In the genomic region with DNA sequence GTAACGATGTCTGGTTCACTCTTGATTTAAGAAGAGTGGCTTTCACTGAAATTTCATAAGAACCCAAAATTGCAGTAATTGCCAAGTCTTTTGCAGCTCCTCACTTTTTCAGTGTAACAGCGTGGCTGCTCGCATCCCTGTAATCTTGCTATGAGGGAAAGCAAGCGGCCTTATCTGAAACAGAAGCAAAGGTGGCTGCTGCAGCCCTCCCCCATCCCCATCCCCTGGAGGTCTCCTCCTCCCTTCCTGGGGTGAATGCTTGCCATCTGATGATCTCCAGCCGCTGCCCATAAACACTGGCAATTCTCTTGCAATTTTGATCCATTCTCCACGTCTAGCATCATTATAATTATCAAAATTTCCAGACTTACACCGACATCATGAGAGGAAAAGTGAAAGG, we compare ENCODE assay signal across 1 cellular context.
TF ChIP-seq lines count a peak whose summit lies in the region.

No MANE protein-coding gene starts in this region.

TF ChIP-seq in K562, 482 proteins besides CTCF, POLR2A, EP300 and RAD21 (continued from another document and continues in another):
- TF ChIP-seq, protein P1, sequence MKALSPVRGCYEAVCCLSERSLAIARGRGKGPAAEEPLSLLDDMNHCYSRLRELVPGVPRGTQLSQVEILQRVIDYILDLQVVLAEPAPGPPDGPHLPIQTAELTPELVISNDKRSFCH (CRISPR knock-in tag; IDR thresholded peaks at IDR 0.05): no peak
- TF ChIP-seq, protein P1 (tag; IDR thresholded peaks at IDR 0.05): no peak
- TF ChIP-seq, protein P2, sequence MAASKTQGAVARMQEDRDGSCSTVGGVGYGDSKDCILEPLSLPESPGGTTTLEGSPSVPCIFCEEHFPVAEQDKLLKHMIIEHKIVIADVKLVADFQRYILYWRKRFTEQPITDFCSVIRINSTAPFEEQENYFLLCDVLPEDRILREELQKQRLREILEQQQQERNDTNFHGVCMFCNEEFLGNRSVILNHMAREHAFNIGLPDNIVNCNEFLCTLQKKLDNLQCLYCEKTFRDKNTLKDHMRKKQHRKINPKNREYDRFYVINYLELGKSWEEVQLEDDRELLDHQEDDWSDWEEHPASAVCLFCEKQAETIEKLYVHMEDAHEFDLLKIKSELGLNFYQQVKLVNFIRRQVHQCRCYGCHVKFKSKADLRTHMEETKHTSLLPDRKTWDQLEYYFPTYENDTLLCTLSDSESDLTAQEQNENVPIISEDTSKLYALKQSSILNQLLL (CRISPR knock-in tag; IDR thresholded peaks at IDR 0.05; ENCODE audit: borderline replicate concordance): no peak
- TF ChIP-seq NR2F6 (CRISPR knock-in tag; IDR thresholded peaks at IDR 0.05) (no peak), RBM34 (IDR thresholded peaks at IDR 0.05; ENCODE audit: borderline replicate concordance, insufficient read depth, low read length) (no peak), CREM (IDR thresholded peaks at IDR 0.05; ENCODE audit: low read depth) (0 out of 2 replicates have a peak, but pooled peaks have one; percentile 8), ZNF224 (CRISPR knock-in tag; IDR thresholded peaks at IDR 0.05) (no peak), TCF7 (IDR thresholded peaks at IDR 0.05; ENCODE audit: borderline replicate concordance) (no peak), MAFG (tag; conservative IDR thresholded peaks at IDR 0.05) (no peak), RFX1 (IDR thresholded peaks at IDR 0.05) (no peak), CHD1 (IDR thresholded peaks at IDR 0.05; ENCODE audit: low read length) (no peak), HNRNPK (IDR thresholded peaks at IDR 0.05; ENCODE audit: low read depth, low read length, poor library complexity, severe bottlenecking) (no peak), ZNF282 (CRISPR knock-in tag; IDR thresholded peaks at IDR 0.05) (no peak), ZNF408 (CRISPR knock-in tag; IDR thresholded peaks at IDR 0.05; ENCODE audit: low read depth) (no peak), PTRF (tag; IDR thresholded peaks at IDR 0.05) (no peak), WHSC1 (IDR thresholded peaks at IDR 0.05; ENCODE audit: low read length) (no peak), ZNF780A (CRISPR knock-in tag; IDR thresholded peaks at IDR 0.05) (no peak), CC2D1A (IDR thresholded peaks at IDR 0.05) (no peak), ELF1 (tag; IDR thresholded peaks at IDR 0.05) (no peak), MTF1 (CRISPR knock-in tag; IDR thresholded peaks at IDR 0.05; ENCODE audit: borderline replicate concordance) (no peak), ZC3H4 (CRISPR knock-in tag; IDR thresholded peaks at IDR 0.05; ENCODE audit: borderline replicate concordance) (no peak), RUNX1 (IDR thresholded peaks at IDR 0.05; ENCODE audit: low read depth) (no peak), ZNF41 (CRISPR knock-in tag; conservative IDR thresholded peaks at IDR 0.05) (no peak), TAL1 (IDR thresholded peaks at IDR 0.05) (peak; percentile 54; the same call in 1 of the 2 replicates), SREBF1 (IDR thresholded peaks at IDR 0.05; ENCODE audit: borderline replicate concordance, low read depth, low read length) (no peak), IFI16 (CRISPR knock-in tag; IDR thresholded peaks at IDR 0.05) (no peak), CBFA2T3 (IDR thresholded peaks at IDR 0.05) (peak; percentile 82), SAP30 (IDR thresholded peaks at IDR 0.05; ENCODE audit: borderline replicate concordance, insufficient read depth, low read depth, low read length, poor library complexity, severe bottlenecking) (no peak), THRAP3 (IDR thresholded peaks at IDR 0.05; ENCODE audit: borderline replicate concordance) (no peak), TOE1 (IDR thresholded peaks at IDR 0.05; ENCODE audit: borderline replicate concordance) (no peak), TOE1 (CRISPR knock-in tag; IDR thresholded peaks at IDR 0.05; ENCODE audit: borderline replicate concordance, low read depth) (no peak), GTF2F1 (IDR thresholded peaks at IDR 0.05; ENCODE audit: low read depth, low read length) (no peak), ETV1 (tag; conservative IDR thresholded peaks at IDR 0.05; ENCODE audit: low read depth) (no peak), ZBTB17 (CRISPR knock-in tag; IDR thresholded peaks at IDR 0.05) (no peak), FOXJ3 (CRISPR knock-in tag; IDR thresholded peaks at IDR 0.05) (no peak), PYGO2 (tag; IDR thresholded peaks at IDR 0.05) (no peak), FUS (optimal IDR thresholded peaks at IDR 0.05; ENCODE audit: low read depth, low read length) (no peak), PML (IDR thresholded peaks at IDR 0.05; ENCODE audit: low read length) (no peak), MEIS2 (IDR thresholded peaks at IDR 0.05; ENCODE audit: partially characterized antibody) (no peak), RFX5 (IDR thresholded peaks at IDR 0.05; ENCODE audit: low read depth, low read length) (no peak), DIDO1 (tag; IDR thresholded peaks at IDR 0.05; ENCODE audit: low read depth) (no peak), ZNF3 (CRISPR knock-in tag; IDR thresholded peaks at IDR 0.05) (no peak), MAZ (CRISPR knock-in tag; conservative IDR thresholded peaks at IDR 0.05 in 1 of 2, IDR thresholded peaks at IDR 0.05 in 1 of 2) (no peak), ZBTB7A (IDR thresholded peaks at IDR 0.05; ENCODE audit: borderline replicate concordance, control insufficient read depth, low read depth, low read length) (no peak), KLF1 (tag; IDR thresholded peaks at IDR 0.05) (no peak), NFYB (IDR thresholded peaks at IDR 0.05; ENCODE audit: extremely low read depth, insufficient read length) (no peak), CCNT2 (IDR thresholded peaks at IDR 0.05; ENCODE audit: borderline replicate concordance, extremely low read depth, insufficient read length, low read depth, low read length) (peak; percentile 27)
- TF ChIP-seq, protein P3, sequence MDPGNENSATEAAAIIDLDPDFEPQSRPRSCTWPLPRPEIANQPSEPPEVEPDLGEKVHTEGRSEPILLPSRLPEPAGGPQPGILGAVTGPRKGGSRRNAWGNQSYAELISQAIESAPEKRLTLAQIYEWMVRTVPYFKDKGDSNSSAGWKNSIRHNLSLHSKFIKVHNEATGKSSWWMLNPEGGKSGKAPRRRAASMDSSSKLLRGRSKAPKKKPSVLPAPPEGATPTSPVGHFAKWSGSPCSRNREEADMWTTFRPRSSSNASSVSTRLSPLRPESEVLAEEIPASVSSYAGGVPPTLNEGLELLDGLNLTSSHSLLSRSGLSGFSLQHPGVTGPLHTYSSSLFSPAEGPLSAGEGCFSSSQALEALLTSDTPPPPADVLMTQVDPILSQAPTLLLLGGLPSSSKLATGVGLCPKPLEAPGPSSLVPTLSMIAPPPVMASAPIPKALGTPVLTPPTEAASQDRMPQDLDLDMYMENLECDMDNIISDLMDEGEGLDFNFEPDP (CRISPR knock-in tag; IDR thresholded peaks at IDR 0.05): no peak
- TF ChIP-seq, protein P4, sequence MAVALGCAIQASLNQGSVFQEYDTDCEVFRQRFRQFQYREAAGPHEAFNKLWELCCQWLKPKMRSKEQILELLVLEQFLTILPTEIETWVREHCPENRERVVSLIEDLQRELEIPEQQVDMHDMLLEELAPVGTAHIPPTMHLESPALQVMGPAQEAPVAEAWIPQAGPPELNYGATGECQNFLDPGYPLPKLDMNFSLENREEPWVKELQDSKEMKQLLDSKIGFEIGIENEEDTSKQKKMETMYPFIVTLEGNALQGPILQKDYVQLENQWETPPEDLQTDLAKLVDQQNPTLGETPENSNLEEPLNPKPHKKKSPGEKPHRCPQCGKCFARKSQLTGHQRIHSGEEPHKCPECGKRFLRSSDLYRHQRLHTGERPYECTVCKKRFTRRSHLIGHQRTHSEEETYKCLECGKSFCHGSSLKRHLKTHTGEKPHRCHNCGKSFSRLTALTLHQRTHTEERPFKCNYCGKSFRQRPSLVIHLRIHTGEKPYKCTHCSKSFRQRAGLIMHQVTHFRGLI (CRISPR knock-in tag; IDR thresholded peaks at IDR 0.05): no peak
- TF ChIP-seq, protein P5, sequence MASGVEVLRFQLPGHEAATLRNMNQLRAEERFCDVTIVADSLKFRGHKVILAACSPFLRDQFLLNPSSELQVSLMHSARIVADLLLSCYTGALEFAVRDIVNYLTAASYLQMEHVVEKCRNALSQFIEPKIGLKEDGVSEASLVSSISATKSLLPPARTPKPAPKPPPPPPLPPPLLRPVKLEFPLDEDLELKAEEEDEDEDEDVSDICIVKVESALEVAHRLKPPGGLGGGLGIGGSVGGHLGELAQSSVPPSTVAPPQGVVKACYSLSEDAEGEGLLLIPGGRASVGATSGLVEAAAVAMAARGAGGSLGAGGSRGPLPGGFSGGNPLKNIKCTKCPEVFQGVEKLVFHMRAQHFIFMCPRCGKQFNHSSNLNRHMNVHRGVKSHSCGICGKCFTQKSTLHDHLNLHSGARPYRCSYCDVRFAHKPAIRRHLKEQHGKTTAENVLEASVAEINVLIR (CRISPR knock-in tag; IDR thresholded peaks at IDR 0.05): no peak
- TF ChIP-seq, protein P6, sequence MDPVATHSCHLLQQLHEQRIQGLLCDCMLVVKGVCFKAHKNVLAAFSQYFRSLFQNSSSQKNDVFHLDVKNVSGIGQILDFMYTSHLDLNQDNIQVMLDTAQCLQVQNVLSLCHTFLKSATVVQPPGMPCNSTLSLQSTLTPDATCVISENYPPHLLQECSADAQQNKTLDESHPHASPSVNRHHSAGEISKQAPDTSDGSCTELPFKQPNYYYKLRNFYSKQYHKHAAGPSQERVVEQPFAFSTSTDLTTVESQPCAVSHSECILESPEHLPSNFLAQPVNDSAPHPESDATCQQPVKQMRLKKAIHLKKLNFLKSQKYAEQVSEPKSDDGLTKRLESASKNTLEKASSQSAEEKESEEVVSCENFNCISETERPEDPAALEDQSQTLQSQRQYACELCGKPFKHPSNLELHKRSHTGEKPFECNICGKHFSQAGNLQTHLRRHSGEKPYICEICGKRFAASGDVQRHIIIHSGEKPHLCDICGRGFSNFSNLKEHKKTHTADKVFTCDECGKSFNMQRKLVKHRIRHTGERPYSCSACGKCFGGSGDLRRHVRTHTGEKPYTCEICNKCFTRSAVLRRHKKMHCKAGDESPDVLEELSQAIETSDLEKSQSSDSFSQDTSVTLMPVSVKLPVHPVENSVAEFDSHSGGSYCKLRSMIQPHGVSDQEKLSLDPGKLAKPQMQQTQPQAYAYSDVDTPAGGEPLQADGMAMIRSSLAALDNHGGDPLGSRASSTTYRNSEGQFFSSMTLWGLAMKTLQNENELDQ (CRISPR knock-in tag; IDR thresholded peaks at IDR 0.05; ENCODE audit: borderline replicate concordance): no peak
- TF ChIP-seq, protein P7, sequence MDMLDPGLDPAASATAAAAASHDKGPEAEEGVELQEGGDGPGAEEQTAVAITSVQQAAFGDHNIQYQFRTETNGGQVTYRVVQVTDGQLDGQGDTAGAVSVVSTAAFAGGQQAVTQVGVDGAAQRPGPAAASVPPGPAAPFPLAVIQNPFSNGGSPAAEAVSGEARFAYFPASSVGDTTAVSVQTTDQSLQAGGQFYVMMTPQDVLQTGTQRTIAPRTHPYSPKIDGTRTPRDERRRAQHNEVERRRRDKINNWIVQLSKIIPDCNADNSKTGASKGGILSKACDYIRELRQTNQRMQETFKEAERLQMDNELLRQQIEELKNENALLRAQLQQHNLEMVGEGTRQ (CRISPR knock-in tag; IDR thresholded peaks at IDR 0.05): no peak
- TF ChIP-seq, protein P8, sequence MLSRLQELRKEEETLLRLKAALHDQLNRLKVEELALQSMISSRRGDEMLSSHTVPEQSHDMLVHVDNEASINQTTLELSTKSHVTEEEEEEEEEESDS (CRISPR knock-in tag; IDR thresholded peaks at IDR 0.05): no peak
- TF ChIP-seq, protein P9, sequence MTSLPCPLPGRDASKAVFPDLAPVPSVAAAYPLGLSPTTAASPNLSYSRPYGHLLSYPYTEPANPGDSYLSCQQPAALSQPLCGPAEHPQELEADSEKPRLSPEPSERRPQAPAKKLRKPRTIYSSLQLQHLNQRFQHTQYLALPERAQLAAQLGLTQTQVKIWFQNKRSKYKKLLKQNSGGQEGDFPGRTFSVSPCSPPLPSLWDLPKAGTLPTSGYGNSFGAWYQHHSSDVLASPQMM (CRISPR knock-in tag; IDR thresholded peaks at IDR 0.05): no peak
- TF ChIP-seq, protein P10, sequence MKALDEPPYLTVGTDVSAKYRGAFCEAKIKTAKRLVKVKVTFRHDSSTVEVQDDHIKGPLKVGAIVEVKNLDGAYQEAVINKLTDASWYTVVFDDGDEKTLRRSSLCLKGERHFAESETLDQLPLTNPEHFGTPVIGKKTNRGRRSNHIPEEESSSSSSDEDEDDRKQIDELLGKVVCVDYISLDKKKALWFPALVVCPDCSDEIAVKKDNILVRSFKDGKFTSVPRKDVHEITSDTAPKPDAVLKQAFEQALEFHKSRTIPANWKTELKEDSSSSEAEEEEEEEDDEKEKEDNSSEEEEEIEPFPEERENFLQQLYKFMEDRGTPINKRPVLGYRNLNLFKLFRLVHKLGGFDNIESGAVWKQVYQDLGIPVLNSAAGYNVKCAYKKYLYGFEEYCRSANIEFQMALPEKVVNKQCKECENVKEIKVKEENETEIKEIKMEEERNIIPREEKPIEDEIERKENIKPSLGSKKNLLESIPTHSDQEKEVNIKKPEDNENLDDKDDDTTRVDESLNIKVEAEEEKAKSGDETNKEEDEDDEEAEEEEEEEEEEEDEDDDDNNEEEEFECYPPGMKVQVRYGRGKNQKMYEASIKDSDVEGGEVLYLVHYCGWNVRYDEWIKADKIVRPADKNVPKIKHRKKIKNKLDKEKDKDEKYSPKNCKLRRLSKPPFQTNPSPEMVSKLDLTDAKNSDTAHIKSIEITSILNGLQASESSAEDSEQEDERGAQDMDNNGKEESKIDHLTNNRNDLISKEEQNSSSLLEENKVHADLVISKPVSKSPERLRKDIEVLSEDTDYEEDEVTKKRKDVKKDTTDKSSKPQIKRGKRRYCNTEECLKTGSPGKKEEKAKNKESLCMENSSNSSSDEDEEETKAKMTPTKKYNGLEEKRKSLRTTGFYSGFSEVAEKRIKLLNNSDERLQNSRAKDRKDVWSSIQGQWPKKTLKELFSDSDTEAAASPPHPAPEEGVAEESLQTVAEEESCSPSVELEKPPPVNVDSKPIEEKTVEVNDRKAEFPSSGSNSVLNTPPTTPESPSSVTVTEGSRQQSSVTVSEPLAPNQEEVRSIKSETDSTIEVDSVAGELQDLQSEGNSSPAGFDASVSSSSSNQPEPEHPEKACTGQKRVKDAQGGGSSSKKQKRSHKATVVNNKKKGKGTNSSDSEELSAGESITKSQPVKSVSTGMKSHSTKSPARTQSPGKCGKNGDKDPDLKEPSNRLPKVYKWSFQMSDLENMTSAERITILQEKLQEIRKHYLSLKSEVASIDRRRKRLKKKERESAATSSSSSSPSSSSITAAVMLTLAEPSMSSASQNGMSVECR (CRISPR knock-in tag; IDR thresholded peaks at IDR 0.05): no peak
- TF ChIP-seq, protein P11, sequence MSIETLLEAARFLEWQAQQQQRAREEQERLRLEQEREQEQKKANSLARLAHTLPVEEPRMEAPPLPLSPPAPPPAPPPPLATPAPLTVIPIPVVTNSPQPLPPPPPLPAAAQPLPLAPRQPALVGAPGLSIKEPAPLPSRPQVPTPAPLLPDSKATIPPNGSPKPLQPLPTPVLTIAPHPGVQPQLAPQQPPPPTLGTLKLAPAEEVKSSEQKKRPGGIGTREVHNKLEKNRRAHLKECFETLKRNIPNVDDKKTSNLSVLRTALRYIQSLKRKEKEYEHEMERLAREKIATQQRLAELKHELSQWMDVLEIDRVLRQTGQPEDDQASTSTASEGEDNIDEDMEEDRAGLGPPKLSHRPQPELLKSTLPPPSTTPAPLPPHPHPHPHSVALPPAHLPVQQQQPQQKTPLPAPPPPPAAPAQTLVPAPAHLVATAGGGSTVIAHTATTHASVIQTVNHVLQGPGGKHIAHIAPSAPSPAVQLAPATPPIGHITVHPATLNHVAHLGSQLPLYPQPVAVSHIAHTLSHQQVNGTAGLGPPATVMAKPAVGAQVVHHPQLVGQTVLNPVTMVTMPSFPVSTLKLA (conservative IDR thresholded peaks at IDR 0.05): no peak
